Comparison of ENCODE assay signal across 13 cellular contexts in genomic region chr7:36742911-36743775, GRCh38.
DNase-seq lines count a peak whose midpoint lies in the region; ATAC-seq and TF ChIP-seq lines count a peak whose summit lies in the region.
"Had no signal": no experiment of that assay in that cellular context is flagged by ENCODE, and none has a peak within 500 bp of the region (broad histone marks: within the 10 kb centered on the region; RNA-seq: fewer than 3 reads in every experiment).

No MANE protein-coding gene starts in this region.

- H3K4me1 ChIP-seq in HAP-1 = peaks cover 20% of the 10 kb centered on the region

- H3K4me3 ChIP-seq in HAP-1 (no peak overlapping the region), WERI-Rb-1 (ENCODE audit: low read depth, low read length) (no peak overlapping the region)
- H3K4me3 ChIP-seq: MG63 had no signal

- H3K9me3 Mint-ChIP-seq in memory B cell = no peaks in the 10 kb centered on the region

- H3K27ac Mint-ChIP-seq in memory B cell = peak overlapping the region; percentile 60

- no peak overlapping the region for H3K27ac ChIP-seq in WERI-Rb-1

- H3K4me3 Mint-ChIP-seq in memory B cell = no peak overlapping the region
- H3K4me3 Mint-ChIP-seq: CD8-positive, alpha-beta memory T cell had no signal

- no peaks in the 10 kb centered on the region for H3K36me3 Mint-ChIP-seq in memory B cell
- H3K36me3 Mint-ChIP-seq: CD8-positive, alpha-beta memory T cell had no signal

- H3K4me1 Mint-ChIP-seq in memory B cell = peaks cover 5% of the 10 kb centered on the region

- H3K27me3 ChIP-seq in HAP-1 (ENCODE audit: low read depth) (no peaks in the 10 kb centered on the region), WERI-Rb-1 (ENCODE audit: insufficient read depth, low read depth, severe bottlenecking) (no peaks in the 10 kb centered on the region)
- H3K27me3 ChIP-seq: MG63 had no signal

- H3K36me3 ChIP-seq in HAP-1 (replicated peaks) (no peaks in the 10 kb centered on the region), WERI-Rb-1 (no peaks in the 10 kb centered on the region)
- H3K36me3 ChIP-seq: MG63 had no signal

- H3K9me3 ChIP-seq in HAP-1 (no peaks in the 10 kb centered on the region), WERI-Rb-1 (ENCODE audit: severe bottlenecking) (no peaks in the 10 kb centered on the region)
- H3K9me3 ChIP-seq: MG63 had no signal

- peak; percentile 80 to 98 for DNase-seq in HAP-1 (ENCODE audit: low spot score in 2 of 2)
- peak; percentile 81 to 93 for DNase-seq in NOMO-1 (lab: John Stamatoyannopoulos, UW; ENCODE audit: unreplicated experiment in 2 of 2)
- DNase-seq in memory B cell (ENCODE audit: low spot score in 2 of 2) = no peak
- DNase-seq in activated CD8-positive, alpha-beta memory T cell treated with anti-CD3 and anti-CD28 coated beads for 24 hours = no peak
- DNase-seq in WERI-Rb-1 = no peak
- no peak for DNase-seq in NCI-H524 treated with DMSO at 0.1 percent for 48 hours (lab: John Stamatoyannopoulos, UW)
- DNase-seq: activated CD4-positive, alpha-beta T cell treated with anti-CD3 and anti-CD28 coated beads, Interleukin-2, amount 50 U/mL, for 4 hours; CD8-positive, alpha-beta memory T cell; MG63; occipital lobe; PC-3 had no signal

- ATAC-seq in GM18511 (IDR thresholded peaks at IDR 0.05; ENCODE audit: unreplicated experiment) (peak; percentile 72), memory B cell (ENCODE audit: low read depth) (peak; percentile 76), HG03439 (IDR thresholded peaks at IDR 0.05; ENCODE audit: unreplicated experiment) (no peak)
- ATAC-seq: PC-3 had no signal

- TF ChIP-seq CTCF in WERI-Rb-1 (IDR thresholded peaks at IDR 0.05; ENCODE audit: low read depth, low read length) = no peak

- in situ Hi-C loops in HAP-1 (cut with MboI; ENCODE audit: low sequenced_read_pairs) = no loop called here

- H3K27me3 Mint-ChIP-seq in memory B cell = no peaks in the 10 kb centered on the region

Comparison
In these comparisons a context has a peak if more than half of its experiments do, and no peak if none do; other contexts are left out.
1. DNase-seq: peak in HAP-1 (2 of 2) and NOMO-1 (2 of 2); none in memory B cell (0 of 2), activated CD8-positive, alpha-beta memory T cell treated with anti-CD3 and anti-CD28 coated beads for 24 hours (single experiment), WERI-Rb-1 (single experiment) and NCI-H524 treated with DMSO at 0.1 percent for 48 hours (single experiment).